Comparison of ENCODE assay signal across 17 cellular contexts in the genomic region with DNA sequence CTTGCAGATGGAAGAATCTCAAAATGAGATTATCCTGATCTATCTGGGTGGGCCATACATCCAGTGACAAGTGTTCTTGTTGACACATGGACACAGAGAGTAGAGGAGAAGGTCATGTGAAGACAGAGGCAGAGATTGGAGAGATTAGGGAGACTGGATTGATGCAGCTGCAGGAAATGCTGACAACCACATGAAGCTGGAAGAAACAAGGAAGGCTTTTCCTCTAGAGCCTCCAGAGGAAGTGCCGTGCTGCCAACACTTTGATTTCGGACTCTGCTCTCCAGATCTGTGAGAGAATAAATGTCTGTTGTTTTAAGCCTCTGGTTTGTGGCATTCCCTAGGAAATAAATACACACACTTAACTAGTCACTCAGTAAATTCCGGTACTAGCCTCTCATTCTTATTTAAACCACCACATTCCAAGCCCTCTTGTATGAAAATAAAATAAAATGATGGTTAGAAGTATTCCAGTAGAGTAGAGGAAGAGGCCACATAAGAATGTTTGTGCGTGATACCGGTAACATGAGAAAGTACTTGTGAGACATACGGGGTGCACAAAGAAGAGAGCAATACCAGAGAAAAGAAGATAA.
DNase-seq lines count a peak whose midpoint lies in the region; ATAC-seq, FAIRE-seq and TF ChIP-seq lines count a peak whose summit lies in the region.
"Had no signal": no experiment of that assay in that cellular context is flagged by ENCODE, and none has a peak within 500 bp of the region (broad histone marks: within the 10 kb centered on the region; RNA-seq: fewer than 3 reads in every experiment).

No MANE protein-coding gene starts in this region.

- FAIRE-seq in small intestine (lab: Jason Lieb, UNC) (no peak), RCC 7860 (lab: Jason Lieb, UNC) (no peak)
- FAIRE-seq: D721Med, GM12878 had no signal

- H3K27me3 ChIP-seq in DND-41 (ENCODE audit: insufficient read depth, low read length, poor library complexity) (no peaks in the 10 kb centered on the region), small intestine (ENCODE audit: control insufficient read depth in 2 of 2, insufficient read depth in 2 of 2, low read length in 2 of 2) (no peaks in the 10 kb centered on the region)
- H3K27me3 ChIP-seq: foreskin keratinocyte, stomach had no signal

- H3K27ac ChIP-seq in DND-41 (ENCODE audit: low read length) (peak overlapping the region; percentile 56), small intestine (ENCODE audit: low read depth in 1 of 2, low read length in 1 of 2) (no peak overlapping the region), RWPE1 (no peak overlapping the region)
- H3K27ac ChIP-seq: foreskin keratinocyte, stomach had no signal

- peak; percentile 69 for DNase-seq in DND-41
- no peak for DNase-seq in WTC11 (ENCODE audit: low spot score)
- DNase-seq in inferior parietal cortex (ENCODE audit: extremely low spot score) = peak; percentile 40
- peak; percentile 32 for DNase-seq in small intestine
- DNase-seq in CD14-positive monocyte (ENCODE audit: low spot score) = no peak
- no peak for DNase-seq in RCC 7860 (ENCODE audit: low spot score)
- no peak for DNase-seq in RWPE1 (ENCODE audit: low spot score)
- DNase-seq: activated gamma-delta T cell, cortex of kidney, foreskin keratinocyte, GDM1, NCI-H1694 treated with DMSO at 0.1 percent for 48 hours, SIG-M5, stomach had no signal

- H3K27ac Mint-ChIP-seq in WTC11 (no peak overlapping the region; the same call in 1 of the 2 replicates), CD14-positive monocyte (no peak overlapping the region)
- H3K27ac Mint-ChIP-seq: memory B cell had no signal

- no peak overlapping the region; the same call in 1 of the 2 replicates for H3K9ac ChIP-seq in DND-41 (ENCODE audit: low read depth, low read length)

- 42 to 48% (median 45%) methylated on average over 6 of the region's 6 CpGs for WGBS in small intestine, 3 donors

- H3K9me3 ChIP-seq in DND-41 (ENCODE audit: insufficient read depth, low read length, severe bottlenecking) = no peaks in the 10 kb centered on the region
- H3K9me3 ChIP-seq in small intestine (ENCODE audit: control insufficient read depth, low read depth) = no peaks in the 10 kb centered on the region
- H3K9me3 ChIP-seq: stomach had no signal

- H3K4me3 ChIP-seq in DND-41 (ENCODE audit: low read depth in 1 of 2, low read length in 2 of 2) (no peak overlapping the region), small intestine (ENCODE audit: low read depth in 1 of 2, low read length in 2 of 2) (no peak overlapping the region)
- H3K4me3 ChIP-seq: GM12878, stomach had no signal

- ATAC-seq in DND-41 (ENCODE audit: insufficient read depth, low read depth) (peak; percentile 92), WTC11 (peak; percentile 22; the same call in 1 of the 2 replicates)
- ATAC-seq: foreskin keratinocyte, GM12878 had no signal

- H3K36me3 ChIP-seq in DND-41 (ENCODE audit: insufficient read depth, low read length) (no peaks in the 10 kb centered on the region), small intestine (ENCODE audit: control insufficient read depth in 2 of 2, insufficient read depth in 2 of 2, low read length in 2 of 2) (no peaks in the 10 kb centered on the region)
- H3K36me3 ChIP-seq: stomach had no signal

- H3K4me1 ChIP-seq in DND-41 (ENCODE audit: insufficient read depth, low read length) = peaks cover 24% of the 10 kb centered on the region
- no peaks in the 10 kb centered on the region for H3K4me1 ChIP-seq in small intestine (ENCODE audit: control insufficient read depth in 2 of 2, insufficient read depth in 1 of 2, low read depth in 1 of 2, low read length in 1 of 2)
- H3K4me1 ChIP-seq: foreskin keratinocyte, stomach had no signal

- no peak overlapping the region for H2AFZ ChIP-seq in DND-41 (ENCODE audit: low read depth, low read length)

- CTCF ChIA-PET in WTC11 (lab: Charles Lee) = no interaction called here
- CTCF ChIA-PET in RWPE1 (lab: Yijun Ruan, JAX) = no interaction called here

- peak overlapping the region; percentile 27 for H3K4me2 ChIP-seq in DND-41 (ENCODE audit: insufficient read depth, low read length)

- H3K9me3 Mint-ChIP-seq in WTC11 = no peaks in the 10 kb centered on the region
- H3K9me3 Mint-ChIP-seq in CD14-positive monocyte = peaks cover 0 to 2% (median 0%) of the 10 kb centered on the region in 7 donors
- H3K9me3 Mint-ChIP-seq: memory B cell had no signal

- H3K27me3 Mint-ChIP-seq in WTC11 (ENCODE audit: low read depth) (no peaks in the 10 kb centered on the region), CD14-positive monocyte (ENCODE audit: low read depth in 3 of 3) (peaks cover 0 to 4% (median 0%) of the 10 kb centered on the region in 3 donors)

- TF ChIP-seq CTCF in DND-41 (IDR thresholded peaks at IDR 0.05; ENCODE audit: borderline replicate concordance, extremely low read depth, low read length, poor library complexity, severe bottlenecking) = no peak
- no peak for TF ChIP-seq CTCF in WTC11 (IDR thresholded peaks at IDR 0.05)
- TF ChIP-seq CTCF in CD14-positive monocyte (IDR thresholded peaks at IDR 0.05) = no peak
- no peak for TF ChIP-seq CTCF in RWPE1 (conservative IDR thresholded peaks at IDR 0.05; ENCODE audit: low read depth)

- intact Hi-C loops in CD14-positive monocyte (cut with micrococcal nuclease) = no loop called here

- H4K20me1 ChIP-seq in DND-41 (ENCODE audit: insufficient read depth, low read length) = no peaks in the 10 kb centered on the region

- peaks cover 7% of the 10 kb centered on the region for H3K4me1 Mint-ChIP-seq in WTC11
- peaks cover 4% of the 10 kb centered on the region for H3K4me1 Mint-ChIP-seq in CD14-positive monocyte
- H3K4me1 Mint-ChIP-seq: memory B cell had no signal

- H3K4me3 Mint-ChIP-seq in WTC11 (no peak overlapping the region), CD14-positive monocyte (no peak overlapping the region)
- H3K4me3 Mint-ChIP-seq: memory B cell had no signal

- H3K79me2 ChIP-seq in DND-41 (ENCODE audit: insufficient read depth, low read length) = no peaks in the 10 kb centered on the region

- H3K36me3 Mint-ChIP-seq in WTC11 (no peaks in the 10 kb centered on the region), CD14-positive monocyte (no peaks in the 10 kb centered on the region)
- H3K36me3 Mint-ChIP-seq: memory B cell had no signal

- POLR2A ChIA-PET in WTC11 (lab: Charles Lee) (no interaction called here), RWPE1 (lab: Yijun Ruan, JAX; ENCODE audit: low non-redundant PET) (no interaction called here)

TF ChIP-seq in WTC11, 78 proteins besides CTCF, POLR2A, EP300 and RAD21:
- TF ChIP-seq, protein P1, sequence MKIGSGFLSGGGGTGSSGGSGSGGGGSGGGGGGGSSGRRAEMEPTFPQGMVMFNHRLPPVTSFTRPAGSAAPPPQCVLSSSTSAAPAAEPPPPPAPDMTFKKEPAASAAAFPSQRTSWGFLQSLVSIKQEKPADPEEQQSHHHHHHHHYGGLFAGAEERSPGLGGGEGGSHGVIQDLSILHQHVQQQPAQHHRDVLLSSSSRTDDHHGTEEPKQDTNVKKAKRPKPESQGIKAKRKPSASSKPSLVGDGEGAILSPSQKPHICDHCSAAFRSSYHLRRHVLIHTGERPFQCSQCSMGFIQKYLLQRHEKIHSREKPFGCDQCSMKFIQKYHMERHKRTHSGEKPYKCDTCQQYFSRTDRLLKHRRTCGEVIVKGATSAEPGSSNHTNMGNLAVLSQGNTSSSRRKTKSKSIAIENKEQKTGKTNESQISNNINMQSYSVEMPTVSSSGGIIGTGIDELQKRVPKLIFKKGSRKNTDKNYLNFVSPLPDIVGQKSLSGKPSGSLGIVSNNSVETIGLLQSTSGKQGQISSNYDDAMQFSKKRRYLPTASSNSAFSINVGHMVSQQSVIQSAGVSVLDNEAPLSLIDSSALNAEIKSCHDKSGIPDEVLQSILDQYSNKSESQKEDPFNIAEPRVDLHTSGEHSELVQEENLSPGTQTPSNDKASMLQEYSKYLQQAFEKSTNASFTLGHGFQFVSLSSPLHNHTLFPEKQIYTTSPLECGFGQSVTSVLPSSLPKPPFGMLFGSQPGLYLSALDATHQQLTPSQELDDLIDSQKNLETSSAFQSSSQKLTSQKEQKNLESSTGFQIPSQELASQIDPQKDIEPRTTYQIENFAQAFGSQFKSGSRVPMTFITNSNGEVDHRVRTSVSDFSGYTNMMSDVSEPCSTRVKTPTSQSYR (CRISPR knock-in tag; IDR thresholded peaks at IDR 0.05) = no peak
- TF ChIP-seq RELA (CRISPR knock-in tag; IDR thresholded peaks at IDR 0.05; ENCODE audit: borderline replicate concordance) (no peak), GTF2I (CRISPR knock-in tag; conservative IDR thresholded peaks at IDR 0.05) (no peak), GABPB1 (CRISPR knock-in tag; IDR thresholded peaks at IDR 0.05) (no peak)
- TF ChIP-seq, protein P2, sequence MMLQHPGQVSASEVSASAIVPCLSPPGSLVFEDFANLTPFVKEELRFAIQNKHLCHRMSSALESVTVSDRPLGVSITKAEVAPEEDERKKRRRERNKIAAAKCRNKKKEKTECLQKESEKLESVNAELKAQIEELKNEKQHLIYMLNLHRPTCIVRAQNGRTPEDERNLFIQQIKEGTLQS (CRISPR knock-in tag; conservative IDR thresholded peaks at IDR 0.05) = no peak
- TF ChIP-seq, protein P3, sequence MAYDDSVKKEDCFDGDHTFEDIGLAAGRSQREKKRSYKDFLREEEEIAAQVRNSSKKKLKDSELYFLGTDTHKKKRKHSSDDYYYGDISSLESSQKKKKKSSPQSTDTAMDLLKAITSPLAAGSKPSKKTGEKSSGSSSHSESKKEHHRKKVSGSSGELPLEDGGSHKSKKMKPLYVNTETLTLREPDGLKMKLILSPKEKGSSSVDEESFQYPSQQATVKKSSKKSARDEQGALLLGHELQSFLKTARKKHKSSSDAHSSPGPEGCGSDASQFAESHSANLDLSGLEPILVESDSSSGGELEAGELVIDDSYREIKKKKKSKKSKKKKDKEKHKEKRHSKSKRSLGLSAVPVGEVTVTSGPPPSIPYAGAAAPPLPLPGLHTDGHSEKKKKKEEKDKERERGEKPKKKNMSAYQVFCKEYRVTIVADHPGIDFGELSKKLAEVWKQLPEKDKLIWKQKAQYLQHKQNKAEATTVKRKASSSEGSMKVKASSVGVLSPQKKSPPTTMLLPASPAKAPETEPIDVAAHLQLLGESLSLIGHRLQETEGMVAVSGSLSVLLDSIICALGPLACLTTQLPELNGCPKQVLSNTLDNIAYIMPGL (CRISPR knock-in tag; IDR thresholded peaks at IDR 0.05) = no peak
- TF ChIP-seq, protein P4, sequence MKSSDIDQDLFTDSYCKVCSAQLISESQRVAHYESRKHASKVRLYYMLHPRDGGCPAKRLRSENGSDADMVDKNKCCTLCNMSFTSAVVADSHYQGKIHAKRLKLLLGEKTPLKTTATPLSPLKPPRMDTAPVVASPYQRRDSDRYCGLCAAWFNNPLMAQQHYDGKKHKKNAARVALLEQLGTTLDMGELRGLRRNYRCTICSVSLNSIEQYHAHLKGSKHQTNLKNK (CRISPR knock-in tag; IDR thresholded peaks at IDR 0.05) = no peak
- TF ChIP-seq, protein P5, sequence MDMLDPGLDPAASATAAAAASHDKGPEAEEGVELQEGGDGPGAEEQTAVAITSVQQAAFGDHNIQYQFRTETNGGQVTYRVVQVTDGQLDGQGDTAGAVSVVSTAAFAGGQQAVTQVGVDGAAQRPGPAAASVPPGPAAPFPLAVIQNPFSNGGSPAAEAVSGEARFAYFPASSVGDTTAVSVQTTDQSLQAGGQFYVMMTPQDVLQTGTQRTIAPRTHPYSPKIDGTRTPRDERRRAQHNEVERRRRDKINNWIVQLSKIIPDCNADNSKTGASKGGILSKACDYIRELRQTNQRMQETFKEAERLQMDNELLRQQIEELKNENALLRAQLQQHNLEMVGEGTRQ (CRISPR knock-in tag; IDR thresholded peaks at IDR 0.05) = no peak
TF ChIP-seq in WTC11: peak in this region for 0.

Comparison
In these comparisons a context has a peak if more than half of its experiments do, and no peak if none do; other contexts are left out.
1. DNase-seq: peak in DND-41 (single experiment), inferior parietal cortex (single experiment) and small intestine (single experiment); none in WTC11 (single experiment), CD14-positive monocyte (single experiment), RCC 7860 (single experiment) and RWPE1 (single experiment).